Comparison of ENCODE assay signal across 8 cellular contexts in genomic region chr17:7261377-7262191, GRCh38. TPM values are rescaled to one million over a fixed set of nuclear protein-coding genes. Genes with fewer than 3 reads are reported as not detected.
DNase-seq lines count a peak whose midpoint lies in the region; ATAC-seq and TF ChIP-seq lines count a peak whose summit lies in the region.

No MANE protein-coding gene starts in this region.

- peaks cover 21 to 32% (median 23%) of the 10 kb centered on the region in 3 donors for H3K4me1 Mint-ChIP-seq in CD8-positive, alpha-beta memory T cell
- H3K4me1 Mint-ChIP-seq in natural killer cell treated with Interleukin-12 subunit alpha and Interleukin-12 subunit beta and Interleukin-15 and Interleukin-18, amount 100 ng/mL, for 72 hours (ENCODE audit: low read depth in 2 of 2) = peaks cover 17 to 24% of the 10 kb centered on the region in 2 donors

- ATAC-seq in natural killer cell treated with Interleukin-12 subunit alpha and Interleukin-12 subunit beta and Interleukin-15 and Interleukin-18, amount 100 ng/mL, for 72 hours = peak; percentile 62 to 70
- ATAC-seq in GM21526 (IDR thresholded peaks at IDR 0.05; ENCODE audit: low FRiP score, unreplicated experiment) (no peak), HG03280 (IDR thresholded peaks at IDR 0.05; ENCODE audit: unreplicated experiment) (no peak), HG03095 (IDR thresholded peaks at IDR 0.05; ENCODE audit: unreplicated experiment) (no peak)

- H3K27ac ChIP-seq in CD8-positive, alpha-beta memory T cell (ENCODE audit: low read depth, low read length) = no peak overlapping the region

- peaks cover 5 to 6% of the 10 kb centered on the region in 2 donors for H3K27me3 Mint-ChIP-seq in CD8-positive, alpha-beta memory T cell
- peaks cover 17 to 20% of the 10 kb centered on the region in 2 donors for H3K27me3 Mint-ChIP-seq in natural killer cell treated with Interleukin-12 subunit alpha and Interleukin-12 subunit beta and Interleukin-15 and Interleukin-18, amount 100 ng/mL, for 72 hours

- H3K9me3 ChIP-seq in CD8-positive, alpha-beta memory T cell (ENCODE audit: low read length) = no peaks in the 10 kb centered on the region

- DNase-seq in CD8-positive, alpha-beta memory T cell = peak in 2 of 5 donors; percentile 25 to 41
- DNase-seq in T-helper 2 cell (peak in 3 of 5 experiments; percentile 10 to 48 (median 22)), epithelial cell of proximal tubule (ENCODE audit: low read depth) (no peak), EL (no peak)
- no peak for DNase-seq in natural killer cell treated with Interleukin-12 subunit alpha and Interleukin-12 subunit beta and Interleukin-15 and Interleukin-18, amount 100 ng/mL, for 72 hours (ENCODE audit: low spot score)

- H3K4me1 ChIP-seq in CD8-positive, alpha-beta memory T cell (ENCODE audit: insufficient read depth, low read length) = peaks cover 19% of the 10 kb centered on the region

- H3K4me3 Mint-ChIP-seq in CD8-positive, alpha-beta memory T cell = peak overlapping the region; percentile 72 to 83 (median 76)
- peak overlapping the region; percentile 49 for H3K4me3 Mint-ChIP-seq in natural killer cell treated with Interleukin-12 subunit alpha and Interleukin-12 subunit beta and Interleukin-15 and Interleukin-18, amount 100 ng/mL, for 72 hours

- peak overlapping the region in 7 of 8 donors; percentile 51 to 85 (median 69) for H3K27ac Mint-ChIP-seq in CD8-positive, alpha-beta memory T cell
- no peak overlapping the region for H3K27ac Mint-ChIP-seq in natural killer cell treated with Interleukin-12 subunit alpha and Interleukin-12 subunit beta and Interleukin-15 and Interleukin-18, amount 100 ng/mL, for 72 hours

- POLR2A ChIA-PET in CD8-positive, alpha-beta memory T cell (lab: Charles Lee) = interaction anchor here (0.5 to 1.1 kb wide), 4 partner anchors 19 to 35 kb away, joined by 3 to 6 read pairs (median 3); no protein-coding TSS in a partner anchor

- H3K27me3 ChIP-seq in CD8-positive, alpha-beta memory T cell (ENCODE audit: insufficient read depth, low read length, poor library complexity, severe bottlenecking) = no peaks in the 10 kb centered on the region

- CTCF ChIA-PET in CD8-positive, alpha-beta memory T cell (lab: Charles Lee) = interaction anchor here (1.0 to 1.4 kb wide), 3 partner anchors 20 to 83 kb away, joined by 3 read pairs; partner anchors contain the start of gene GABARAP

- no peaks in the 10 kb centered on the region for H3K36me3 ChIP-seq in CD8-positive, alpha-beta memory T cell (ENCODE audit: insufficient read depth, low read length)

- TF ChIP-seq CTCF in epithelial cell of proximal tubule (conservative IDR thresholded peaks at IDR 0.05; ENCODE audit: low read depth, low read length) = no peak

- H3K9me3 Mint-ChIP-seq in CD8-positive, alpha-beta memory T cell = no peaks in the 10 kb centered on the region
- no peaks in the 10 kb centered on the region for H3K9me3 Mint-ChIP-seq in natural killer cell treated with Interleukin-12 subunit alpha and Interleukin-12 subunit beta and Interleukin-15 and Interleukin-18, amount 100 ng/mL, for 72 hours

- H3K4me3 ChIP-seq in CD8-positive, alpha-beta memory T cell (ENCODE audit: low read length) = peak overlapping the region; percentile 26
- H3K4me3 ChIP-seq in epithelial cell of proximal tubule (ENCODE audit: low read depth, low read length) = peak overlapping the region; percentile 58

- peaks cover 0 to 26% (median 3%) of the 10 kb centered on the region in 3 donors for H3K36me3 Mint-ChIP-seq in CD8-positive, alpha-beta memory T cell
- H3K36me3 Mint-ChIP-seq in natural killer cell treated with Interleukin-12 subunit alpha and Interleukin-12 subunit beta and Interleukin-15 and Interleukin-18, amount 100 ng/mL, for 72 hours = peaks cover 1% of the 10 kb centered on the region

RNA-seq across cellular contexts. Expression of gene CLDN7, which starts 0.7 kb away (rescaled TPM):
- total RNA-seq in CD8-positive, alpha-beta memory T cell = 1 to 10 TPM in 1 of 2 experiments, under 1 TPM in 1; 0.63 to 1.1 TPM
- polyA plus RNA-seq in CD8-positive, alpha-beta memory T cell = 2.1 TPM
- total RNA-seq in epithelial cell of proximal tubule = 105 and 200 TPM in 2 replicates
- 1 to 10 TPM in 1 of 2 donors, under 1 TPM in 1; 0.73 to 1.1 TPM for total RNA-seq in natural killer cell treated with Interleukin-12 subunit alpha and Interleukin-12 subunit beta and Interleukin-15 and Interleukin-18, amount 100 ng/mL, for 72 hours

RNA-seq across cellular contexts. Expression of gene ELP5, which starts 9.6 kb away (rescaled TPM):
- 100 to 1,000 TPM; 106 to 111 TPM for total RNA-seq in CD8-positive, alpha-beta memory T cell
- 84.8 TPM for polyA plus RNA-seq in CD8-positive, alpha-beta memory T cell
- 37.0 and 54.8 TPM in 2 replicates for total RNA-seq in epithelial cell of proximal tubule
- total RNA-seq in natural killer cell treated with Interleukin-12 subunit alpha and Interleukin-12 subunit beta and Interleukin-15 and Interleukin-18, amount 100 ng/mL, for 72 hours = 10 to 100 TPM; 43.5 to 70.5 TPM

RNA-seq across cellular contexts. Expression of gene CTDNEP1, which starts 10.1 kb away (rescaled TPM):
- 100 to 1,000 TPM; 224 to 240 TPM for total RNA-seq in CD8-positive, alpha-beta memory T cell
- polyA plus RNA-seq in CD8-positive, alpha-beta memory T cell = 57.1 TPM
- total RNA-seq in epithelial cell of proximal tubule = 36.4 and 58.5 TPM in 2 replicates
- 100 to 1,000 TPM; 145 to 165 TPM for total RNA-seq in natural killer cell treated with Interleukin-12 subunit alpha and Interleukin-12 subunit beta and Interleukin-15 and Interleukin-18, amount 100 ng/mL, for 72 hours

RNA-seq across cellular contexts. Expression of gene GABARAP, which starts 19.3 kb away (rescaled TPM):
- 100 to 1,000 TPM; 156 to 165 TPM for total RNA-seq in CD8-positive, alpha-beta memory T cell
- polyA plus RNA-seq in CD8-positive, alpha-beta memory T cell = 914 TPM
- 298 and 570 TPM in 2 replicates for total RNA-seq in epithelial cell of proximal tubule
- total RNA-seq in natural killer cell treated with Interleukin-12 subunit alpha and Interleukin-12 subunit beta and Interleukin-15 and Interleukin-18, amount 100 ng/mL, for 72 hours = 100 to 1,000 TPM; 197 to 277 TPM

RNA-seq across cellular contexts. Expression of gene SLC2A4, which starts 19.9 kb away (rescaled TPM):
- total RNA-seq in CD8-positive, alpha-beta memory T cell = under 1 TPM; 0.18 to 0.24 TPM
- not detected for polyA plus RNA-seq in CD8-positive, alpha-beta memory T cell
- 0.23 and 0.36 TPM in 2 replicates for total RNA-seq in epithelial cell of proximal tubule
- total RNA-seq in natural killer cell treated with Interleukin-12 subunit alpha and Interleukin-12 subunit beta and Interleukin-15 and Interleukin-18, amount 100 ng/mL, for 72 hours = under 1 TPM in 1 of 2 donors, not detected in 1; 0.50 TPM

Comparison
In these comparisons a context has a peak if more than half of its experiments do, and no peak if none do; other contexts are left out.
1. DNase-seq: peak in T-helper 2 cell (3 of 5); none in epithelial cell of proximal tubule (single experiment), natural killer cell treated with Interleukin-12 subunit alpha and Interleukin-12 subunit beta and Interleukin-15 and Interleukin-18, amount 100 ng/mL, for 72 hours (single experiment) and EL (single experiment).
2. H3K27ac Mint-ChIP-seq: peak in CD8-positive, alpha-beta memory T cell (7 of 8); none in natural killer cell treated with Interleukin-12 subunit alpha and Interleukin-12 subunit beta and Interleukin-15 and Interleukin-18, amount 100 ng/mL, for 72 hours (0 of 2).
3. ATAC-seq: peak in natural killer cell treated with Interleukin-12 subunit alpha and Interleukin-12 subunit beta and Interleukin-15 and Interleukin-18, amount 100 ng/mL, for 72 hours (2 of 2); none in GM21526 (single experiment), HG03280 (single experiment) and HG03095 (single experiment).
4. RNA of gene CLDN7, which starts 0.7 kb away (total RNA-seq): 105 to 200 TPM in epithelial cell of proximal tubule; 0.73 to 1.1 TPM in natural killer cell treated with Interleukin-12 subunit alpha and Interleukin-12 subunit beta and Interleukin-15 and Interleukin-18, amount 100 ng/mL, for 72 hours and 0.63 to 1.1 TPM in CD8-positive, alpha-beta memory T cell; every median in the first group is over 10 times any median in the second.